In genomic region chr1:207361910-207362309, GRCh38 we compare ENCODE assay signal across 22 cellular contexts.
"Had no signal": no experiment of that assay in that cellular context is flagged by ENCODE, and none has a peak within 500 bp of the region (broad histone marks: within the 10 kb centered on the region; RNA-seq: fewer than 3 reads in every experiment).

No MANE protein-coding gene starts in this region.

- FAIRE-seq: colon had no signal

- H3K4me1 Mint-ChIP-seq: immature natural killer cell had no signal

- H3K27ac ChIP-seq: body of pancreas, gastroesophageal sphincter, heart right ventricle, lower lobe of right lung, transverse colon, vagina had no signal

- H3K4me3 Mint-ChIP-seq: activated CD4-positive, alpha-beta T cell treated with anti-CD3 and anti-CD28 coated beads, Interleukin-2, amount 10 ng/mL, durations not matched to agents 24 days and 14 days; activated CD8-positive, alpha-beta T cell treated with anti-CD3 and anti-CD28 coated beads, Interleukin-2, amount 10 ng/mL, durations not matched to agents 7 days and 5 days; activated naive CD8-positive, alpha-beta T cell treated with anti-CD3 and anti-CD28 coated beads, Interleukin-2, amount 10 ng/mL, durations not matched to agents 7 days and 5 days; activated T-cell treated with anti-CD3 and anti-CD28 coated beads, Interleukin-2, amount 50 U/mL, for 24 hours; immature natural killer cell; natural killer cell treated with Interleukin-12 subunit alpha and Interleukin-12 subunit beta and Interleukin-15 and Interleukin-18, amount 100 ng/mL, for 72 hours; stimulated activated naive CD8-positive, alpha-beta T cell treated with anti-CD3 and anti-CD28 coated beads, Interleukin-15, Interleukin-2, amounts not matched to agents 100 ng/mL and 50 ng/mL, for 24 hours had no signal

- H3K9me3 ChIP-seq: body of pancreas, gastroesophageal sphincter, heart right ventricle, lower lobe of right lung, transverse colon, vagina had no signal

- H3K27me3 Mint-ChIP-seq: activated CD4-positive, alpha-beta T cell treated with anti-CD3 and anti-CD28 coated beads, Interleukin-2, amount 10 ng/mL, durations not matched to agents 24 days and 14 days; activated naive CD8-positive, alpha-beta T cell treated with anti-CD3 and anti-CD28 coated beads, Interleukin-2, amount 10 ng/mL, durations not matched to agents 7 days and 5 days; activated T-cell treated with anti-CD3 and anti-CD28 coated beads, Interleukin-2, amount 50 U/mL, for 24 hours; natural killer cell treated with Interleukin-12 subunit alpha and Interleukin-12 subunit beta and Interleukin-15 and Interleukin-18, amount 100 ng/mL, for 72 hours; stimulated activated naive CD8-positive, alpha-beta T cell treated with anti-CD3 and anti-CD28 coated beads, Interleukin-15, Interleukin-2, amounts not matched to agents 100 ng/mL and 50 ng/mL, for 24 hours had no signal

- DNase-seq: activated CD4-positive, alpha-beta T cell treated with anti-CD3 and anti-CD28 coated beads, Interleukin-2, amount 10 ng/mL, durations not matched to agents 24 days and 14 days; activated CD8-positive, alpha-beta T cell treated with anti-CD3 and anti-CD28 coated beads, Interleukin-2, amount 10 ng/mL, durations not matched to agents 7 days and 5 days; activated naive CD4-positive, alpha-beta T cell treated with Interleukin-2 at 50 U/mL for 16 hours; activated naive CD8-positive, alpha-beta T cell treated with anti-CD3 and anti-CD28 coated beads, Interleukin-2, amount 10 ng/mL, durations not matched to agents 7 days and 5 days; activated T-cell treated with anti-CD3 and anti-CD28 coated beads, Interleukin-2, amount 50 U/mL, for 24 hours; amygdala; body of pancreas; central memory CD4-positive, alpha-beta T cell; heart right ventricle; immature natural killer cell; left colon; lower lobe of right lung; posterior cingulate gyrus; right cardiac atrium; stimulated activated CD4-positive, alpha-beta T cell treated with anti-CD3 and anti-CD28 coated beads, Interleukin-2, amount 100 ng/mL, for 24 hours; transverse colon had no signal

- H3K4me3 ChIP-seq: body of pancreas, gastroesophageal sphincter, heart right ventricle, lower lobe of right lung, transverse colon, vagina had no signal

- H3K27me3 ChIP-seq: body of pancreas, gastroesophageal sphincter, heart right ventricle, transverse colon, vagina had no signal

- H3K27ac Mint-ChIP-seq: activated CD4-positive, alpha-beta T cell treated with anti-CD3 and anti-CD28 coated beads, Interleukin-2, amount 10 ng/mL, durations not matched to agents 24 days and 14 days; activated CD8-positive, alpha-beta T cell treated with anti-CD3 and anti-CD28 coated beads, Interleukin-2, amount 10 ng/mL, durations not matched to agents 7 days and 5 days; activated naive CD8-positive, alpha-beta T cell treated with anti-CD3 and anti-CD28 coated beads, Interleukin-2, amount 10 ng/mL, durations not matched to agents 7 days and 5 days; activated T-cell treated with anti-CD3 and anti-CD28 coated beads, Interleukin-2, amount 50 U/mL, for 24 hours; activated T-helper 2 cell treated with anti-CD3 and anti-CD28 coated beads, Interferon-gamma antibody, Interleukin-2, Interleukin-4, amounts not matched to agents 10 μg/mL and 5 μg/mL and 100 μg/mL, durations not matched to agents 14 hours and 24 hours and 36 hours; immature natural killer cell; natural killer cell treated with Interleukin-12 subunit alpha and Interleukin-12 subunit beta and Interleukin-15 and Interleukin-18, amount 100 ng/mL, for 72 hours; stimulated activated naive CD8-positive, alpha-beta T cell treated with anti-CD3 and anti-CD28 coated beads, Interleukin-15, Interleukin-2, amounts not matched to agents 100 ng/mL and 50 ng/mL, for 24 hours had no signal

- ATAC-seq: activated CD8-positive, alpha-beta T cell treated with anti-CD3 and anti-CD28 coated beads, Interleukin-2, amount 10 ng/mL, durations not matched to agents 7 days and 5 days; body of pancreas; gastroesophageal sphincter; left colon; lower lobe of right lung; natural killer cell treated with Interleukin-12 subunit alpha and Interleukin-12 subunit beta and Interleukin-15 and Interleukin-18, amount 100 ng/mL, for 72 hours had no signal

- H3K4me1 ChIP-seq: body of pancreas, gastroesophageal sphincter, lower lobe of right lung, transverse colon, vagina had no signal

- H3K9me3 Mint-ChIP-seq: activated CD4-positive, alpha-beta T cell treated with anti-CD3 and anti-CD28 coated beads, Interleukin-2, amount 10 ng/mL, durations not matched to agents 24 days and 14 days; activated T-cell treated with anti-CD3 and anti-CD28 coated beads, Interleukin-2, amount 50 U/mL, for 24 hours; activated T-helper 2 cell treated with anti-CD3 and anti-CD28 coated beads, Interferon-gamma antibody, Interleukin-2, Interleukin-4, amounts not matched to agents 10 μg/mL and 5 μg/mL and 100 μg/mL, durations not matched to agents 14 hours and 24 hours and 36 hours; immature natural killer cell; natural killer cell treated with Interleukin-12 subunit alpha and Interleukin-12 subunit beta and Interleukin-15 and Interleukin-18, amount 100 ng/mL, for 72 hours; stimulated activated naive CD8-positive, alpha-beta T cell treated with anti-CD3 and anti-CD28 coated beads, Interleukin-15, Interleukin-2, amounts not matched to agents 100 ng/mL and 50 ng/mL, for 24 hours had no signal
